ENCODE assay signal across 16 cellular contexts in genomic region chr16:49590166-49590871, GRCh38.
DNase-seq lines count a peak whose midpoint lies in the region; ATAC-seq and TF ChIP-seq lines count a peak whose summit lies in the region.
"Had no signal": no experiment of that assay in that cellular context is flagged by ENCODE, and none has a peak within 500 bp of the region (broad histone marks: within the 10 kb centered on the region; RNA-seq: fewer than 3 reads in every experiment).

No MANE protein-coding gene starts in this region.

- H3K27ac Mint-ChIP-seq in neural progenitor cell (peak overlapping the region; percentile 80), type B pancreatic cell (no peak overlapping the region)

- no peaks in the 10 kb centered on the region for H3K27me3 ChIP-seq in neural progenitor cell

- peak; percentile 28 for DNase-seq in activated CD8-positive, alpha-beta memory T cell treated with anti-CD3 and anti-CD28 coated beads for 24 hours
- no peak for DNase-seq in activated CD8-positive, alpha-beta memory T cell treated with anti-CD3 and anti-CD28 coated beads, Interleukin-2, amount 50 U/mL, for 48 hours
- DNase-seq in coronary artery (ENCODE audit: low spot score), result peak; percentile 54
- DNase-seq in neural progenitor cell (ENCODE audit: low spot score), result no peak
- peak; percentile 51 for DNase-seq in type B pancreatic cell (ENCODE audit: extremely low spot score, unreplicated experiment)
- no peak for DNase-seq in DMS53 (lab: John Stamatoyannopoulos, UW)
- no peak for DNase-seq in iPS-NIHi7 (ENCODE audit: extremely low spot score)
- DNase-seq: C1 segment of cervical spinal cord, Karpas-422, MM.1S, NCI-H1417 treated with DMSO at 0.1 percent for 48 hours, NCI-H2029 treated with DMSO at 0.1 percent for 48 hours, NCI-H526 treated with DMSO at 0.1 percent for 48 hours, PC-3 had no signal

- H3K9me3 ChIP-seq in neural progenitor cell (ENCODE audit: low read depth), result no peaks in the 10 kb centered on the region

- H3K9me3 Mint-ChIP-seq in neural progenitor cell (peaks cover 2% of the 10 kb centered on the region), type B pancreatic cell (no peaks in the 10 kb centered on the region)

- peaks cover 43% of the 10 kb centered on the region for H4K20me1 ChIP-seq in neural progenitor cell (ENCODE audit: low read depth)

- H3K4me1 Mint-ChIP-seq in neural progenitor cell (peaks cover 75% of the 10 kb centered on the region), type B pancreatic cell (ENCODE audit: unreplicated experiment) (peaks cover 61% of the 10 kb centered on the region)

- H3K4me2 ChIP-seq in neural progenitor cell, result peak overlapping the region; percentile 50

- no peak for ATAC-seq in GM18502 (IDR thresholded peaks at IDR 0.05; ENCODE audit: poor library complexity, unreplicated experiment)
- ATAC-seq: HCT116, PC-3 had no signal

- no peak overlapping the region for H2AFZ ChIP-seq in neural progenitor cell (replicated peaks)

- H3K36me3 ChIP-seq in neural progenitor cell, result no peaks in the 10 kb centered on the region

- TF ChIP-seq CTCF in coronary artery (IDR thresholded peaks at IDR 0.05) (no peak), neural progenitor cell (IDR thresholded peaks at IDR 0.05) (no peak), type B pancreatic cell (conservative IDR thresholded peaks at IDR 0.05) (no peak)

- peaks cover 8% of the 10 kb centered on the region for H3F3A ChIP-seq in neural progenitor cell (ENCODE audit: low read depth)

- H3K4me3 Mint-ChIP-seq in neural progenitor cell (no peak overlapping the region), type B pancreatic cell (no peak overlapping the region)

- H3K27ac ChIP-seq in coronary artery, result no peak overlapping the region
- no peak overlapping the region for H3K27ac ChIP-seq in neural progenitor cell

- H3K27me3 Mint-ChIP-seq in neural progenitor cell (ENCODE audit: insufficient read depth, low read depth), result peaks cover 8% of the 10 kb centered on the region
- peaks cover 9% of the 10 kb centered on the region for H3K27me3 Mint-ChIP-seq in type B pancreatic cell

- H3K9ac ChIP-seq in neural progenitor cell, result no peak overlapping the region

- peaks cover 45% of the 10 kb centered on the region for H3K4me1 ChIP-seq in neural progenitor cell

- H3K36me3 Mint-ChIP-seq in neural progenitor cell, result peaks cover 12% of the 10 kb centered on the region
- peaks cover 9% of the 10 kb centered on the region for H3K36me3 Mint-ChIP-seq in type B pancreatic cell

- H3K4me3 ChIP-seq in coronary artery (no peak overlapping the region), neural progenitor cell (no peak overlapping the region)

- peaks cover 46% of the 10 kb centered on the region for H3K79me2 ChIP-seq in neural progenitor cell (ENCODE audit: low read depth)

Comparison
In these comparisons a context has a peak if more than half of its experiments do, and no peak if none do; other contexts are left out.
1. DNase-seq: peak in activated CD8-positive, alpha-beta memory T cell treated with anti-CD3 and anti-CD28 coated beads for 24 hours (single experiment), coronary artery (single experiment) and type B pancreatic cell (single experiment); none in activated CD8-positive, alpha-beta memory T cell treated with anti-CD3 and anti-CD28 coated beads, Interleukin-2, amount 50 U/mL, for 48 hours (single experiment), neural progenitor cell (single experiment), DMS53 (single experiment) and iPS-NIHi7 (single experiment).